ENCODE assay signal across 20 cellular contexts in genomic region chr15:82862886-82863285, GRCh38.
"Had no signal": no experiment of that assay in that cellular context is flagged by ENCODE, and none has a peak within 500 bp of the region (broad histone marks: within the 10 kb centered on the region; RNA-seq: fewer than 3 reads in every experiment).

No MANE protein-coding gene starts in this region.

- H3K27me3 Mint-ChIP-seq: naive thymus-derived CD8-positive, alpha-beta T cell had no signal

- H3K4me1 Mint-ChIP-seq: neural crest cell had no signal

- DNase-seq: central memory CD4-positive, alpha-beta T cell; cortex of kidney; dorsolateral prefrontal cortex; effector CD8-positive, alpha-beta T cell; heart left ventricle; hypothalamus; kidney glomerular epithelial cell; mammary epithelial cell; mucosa of descending colon; naive thymus-derived CD8-positive, alpha-beta T cell; nucleus accumbens; pancreas; spleen; stimulated activated CD4-positive, alpha-beta T cell treated with anti-CD3 and anti-CD28 coated beads, Interleukin-15, amount 100 ng/mL, for 24 hours; stimulated activated CD4-positive, alpha-beta T cell treated with anti-CD3 and anti-CD28 coated beads, Interleukin-1b, Interleukin-23, amount 100 ng/mL, for 48 hours; stimulated activated CD4-positive, alpha-beta T cell treated with anti-CD3 and anti-CD28 coated beads, Interleukin-4, amount 100 ng/mL, for 24 hours; stimulated activated naive CD4-positive, alpha-beta T cell; testis had no signal

- H3K9me3 Mint-ChIP-seq: naive thymus-derived CD8-positive, alpha-beta T cell; neural crest cell had no signal

- H3K4me3 Mint-ChIP-seq: naive thymus-derived CD8-positive, alpha-beta T cell; neural crest cell had no signal

- ATAC-seq: esophagus mucosa; heart left ventricle; mucosa of descending colon; naive thymus-derived CD8-positive, alpha-beta T cell; pancreas had no signal
